Comparison of ENCODE assay signal across 16 cellular contexts in the genomic region with DNA sequence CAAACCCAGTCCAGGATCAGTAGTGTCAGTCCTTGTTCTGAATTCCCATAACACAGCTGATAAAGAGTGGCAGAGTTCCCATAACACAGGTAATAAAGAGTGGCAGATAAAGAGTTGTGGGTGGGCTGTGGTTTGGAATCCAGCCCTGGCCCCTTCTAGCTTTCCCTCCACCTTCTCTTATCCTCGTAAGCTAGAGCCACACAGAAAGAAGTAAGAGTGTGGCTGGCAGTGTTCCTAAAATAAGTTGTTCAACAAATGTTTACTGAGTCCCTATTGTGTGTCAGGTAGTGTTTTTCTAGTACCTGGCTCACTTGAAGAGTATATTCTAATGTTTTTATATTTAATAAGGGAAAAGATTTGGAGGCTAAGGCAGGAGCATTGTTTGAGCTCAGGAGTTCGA.
DNase-seq lines count a peak whose midpoint lies in the region; ATAC-seq and TF ChIP-seq lines count a peak whose summit lies in the region.
"Had no signal": no experiment of that assay in that cellular context is flagged by ENCODE, and none has a peak within 500 bp of the region (broad histone marks: within the 10 kb centered on the region; RNA-seq: fewer than 3 reads in every experiment).

No MANE protein-coding gene starts in this region.

- no peaks in the 10 kb centered on the region for H3K36me3 ChIP-seq in transverse colon

- H3K27me3 ChIP-seq in transverse colon, result peaks cover 3% of the 10 kb centered on the region

- no peak overlapping the region for H3K4me3 ChIP-seq in transverse colon
- H3K4me3 ChIP-seq: A549, GM23338 had no signal

- TF ChIP-seq POLR2A in transverse colon (IDR thresholded peaks at IDR 0.05), result no peak

- in situ Hi-C loops in GM13976 (cut with MboI; ENCODE audit: low sequenced_read_pairs, unreplicated experiment) (no loop called here), transverse colon (cut with MboI; ENCODE audit: low pct_ligation_motif_present in 1 of 4, low pct_unique_long_range_greater_than_20kb in 1 of 4, low sequenced_read_pairs in 3 of 4) (no loop called here)

- H3K4me1 ChIP-seq in transverse colon, result no peaks in the 10 kb centered on the region
- H3K4me1 ChIP-seq: A549 had no signal

- H3K27me3 Mint-ChIP-seq in activated naive CD8-positive, alpha-beta T cell, result peaks cover 2% of the 10 kb centered on the region
- peaks cover 33% of the 10 kb centered on the region for H3K27me3 Mint-ChIP-seq in activated naive CD8-positive, alpha-beta T cell treated with anti-CD3 and anti-CD28 coated beads, Interleukin-2, amount 50 U/mL, for 24 hours
- H3K27me3 Mint-ChIP-seq in activated T-helper 1 cell treated with anti-CD3 and anti-CD28 coated beads, Interleukin-12 subunit alpha, Interleukin-12 subunit beta, Interleukin-2, Interleukin-4 antibody, amounts not matched to agents 30 ng/mL and 10 ng/mL and 1 ng/mL, durations not matched to agents 14 hours and 24 hours and 36 hours (ENCODE audit: insufficient read depth), result peaks cover 20% of the 10 kb centered on the region
- peaks cover 18% of the 10 kb centered on the region for H3K27me3 Mint-ChIP-seq in stimulated activated memory B cell treated with anti-CD40 and anti-IgM and Interleukin-4, amounts not matched to agents 10 μg/mL and 1 μg/mL and 100 μg/mL, for 72 hours

- peaks cover 3% of the 10 kb centered on the region for H3K9me3 Mint-ChIP-seq in activated naive CD8-positive, alpha-beta T cell (ENCODE audit: low read depth)
- H3K9me3 Mint-ChIP-seq in activated naive CD8-positive, alpha-beta T cell treated with anti-CD3 and anti-CD28 coated beads, Interleukin-2, amount 50 U/mL, for 24 hours, result peaks cover 7% of the 10 kb centered on the region
- peaks cover 11% of the 10 kb centered on the region for H3K9me3 Mint-ChIP-seq in activated T-helper 1 cell treated with anti-CD3 and anti-CD28 coated beads, Interleukin-12 subunit alpha, Interleukin-12 subunit beta, Interleukin-2, Interleukin-4 antibody, amounts not matched to agents 30 ng/mL and 10 ng/mL and 1 ng/mL, durations not matched to agents 14 hours and 24 hours and 36 hours
- peaks cover 6% of the 10 kb centered on the region for H3K9me3 Mint-ChIP-seq in stimulated activated memory B cell treated with anti-CD40 and anti-IgM and Interleukin-4, amounts not matched to agents 10 μg/mL and 1 μg/mL and 100 μg/mL, for 72 hours
- H3K9me3 Mint-ChIP-seq: GM23338 had no signal

- 79 to 100% methylated on average over 2 of the region's 2 CpGs for WGBS in transverse colon (ENCODE audit: low coverage in 1 of 2), 2 donors

- H3K27ac Mint-ChIP-seq in activated naive CD8-positive, alpha-beta T cell, result no peak overlapping the region
- H3K27ac Mint-ChIP-seq in activated naive CD8-positive, alpha-beta T cell treated with anti-CD3 and anti-CD28 coated beads, Interleukin-2, amount 50 U/mL, for 24 hours, result no peak overlapping the region
- peak overlapping the region; percentile 80 for H3K27ac Mint-ChIP-seq in activated T-helper 1 cell treated with anti-CD3 and anti-CD28 coated beads, Interleukin-12 subunit alpha, Interleukin-12 subunit beta, Interleukin-2, Interleukin-4 antibody, amounts not matched to agents 30 ng/mL and 10 ng/mL and 1 ng/mL, durations not matched to agents 14 hours and 24 hours and 36 hours
- H3K27ac Mint-ChIP-seq in stimulated activated memory B cell treated with anti-CD40 and anti-IgM and Interleukin-4, amounts not matched to agents 10 μg/mL and 1 μg/mL and 100 μg/mL, for 72 hours, result peak overlapping the region; percentile 77
- H3K27ac Mint-ChIP-seq: GM23338 had no signal

- TF ChIP-seq CTCF in GM13976 (IDR thresholded peaks at IDR 0.05; ENCODE audit: borderline replicate concordance, control extremely low read depth, extremely low read depth, insufficient read depth, missing control alignments), result no peak
- no peak for TF ChIP-seq CTCF in transverse colon (IDR thresholded peaks at IDR 0.05)

- DNase-seq in activated naive CD8-positive, alpha-beta T cell treated with anti-CD3 and anti-CD28 coated beads, Interleukin-2, amount 50 U/mL, for 24 hours, result no peak
- peak; percentile 1 for DNase-seq in GM13976 (ENCODE audit: low spot score)
- no peak for DNase-seq in activated T-helper 1 cell treated with anti-CD3 and anti-CD28 coated beads, Interleukin-12 subunit alpha, Interleukin-12 subunit beta, Interleukin-2, Interleukin-4 antibody, amounts not matched to agents 30 ng/mL and 10 ng/mL and 1 ng/mL, durations not matched to agents 14 hours and 24 hours and 36 hours (ENCODE audit: low spot score)
- no peak for DNase-seq in transverse colon
- DNase-seq in NCI-H2081 treated with DMSO at 0.1 percent for 48 hours (lab: John Stamatoyannopoulos, UW), result no peak
- DNase-seq: Caco-2, DMS153, KBM-7, NCI-H1048, NCI-H82 had no signal

- peaks cover 6% of the 10 kb centered on the region for H3K36me3 Mint-ChIP-seq in activated naive CD8-positive, alpha-beta T cell
- H3K36me3 Mint-ChIP-seq in activated naive CD8-positive, alpha-beta T cell treated with anti-CD3 and anti-CD28 coated beads, Interleukin-2, amount 50 U/mL, for 24 hours (ENCODE audit: low read depth), result peaks cover 2% of the 10 kb centered on the region
- peaks cover 2% of the 10 kb centered on the region for H3K36me3 Mint-ChIP-seq in activated T-helper 1 cell treated with anti-CD3 and anti-CD28 coated beads, Interleukin-12 subunit alpha, Interleukin-12 subunit beta, Interleukin-2, Interleukin-4 antibody, amounts not matched to agents 30 ng/mL and 10 ng/mL and 1 ng/mL, durations not matched to agents 14 hours and 24 hours and 36 hours (ENCODE audit: low read depth)
- H3K36me3 Mint-ChIP-seq in stimulated activated memory B cell treated with anti-CD40 and anti-IgM and Interleukin-4, amounts not matched to agents 10 μg/mL and 1 μg/mL and 100 μg/mL, for 72 hours, result peaks cover 12% of the 10 kb centered on the region

- H3K9me3 ChIP-seq in transverse colon, result no peaks in the 10 kb centered on the region

- ATAC-seq in activated naive CD8-positive, alpha-beta T cell treated with anti-CD3 and anti-CD28 coated beads, Interleukin-2, amount 50 U/mL, for 24 hours, result no peak
- no peak for ATAC-seq in stimulated activated memory B cell treated with anti-CD40 and anti-IgM and Interleukin-4, amounts not matched to agents 10 μg/mL and 1 μg/mL and 100 μg/mL, for 72 hours
- ATAC-seq in HG03378 (IDR thresholded peaks at IDR 0.05; ENCODE audit: unreplicated experiment), result no peak
- ATAC-seq: A549, GM23338, Panc1 had no signal

- peaks cover 34% of the 10 kb centered on the region for H3K4me1 Mint-ChIP-seq in activated naive CD8-positive, alpha-beta T cell (ENCODE audit: low read depth)
- H3K4me1 Mint-ChIP-seq in activated naive CD8-positive, alpha-beta T cell treated with anti-CD3 and anti-CD28 coated beads, Interleukin-2, amount 50 U/mL, for 24 hours, result peaks cover 57% of the 10 kb centered on the region
- H3K4me1 Mint-ChIP-seq in activated T-helper 1 cell treated with anti-CD3 and anti-CD28 coated beads, Interleukin-12 subunit alpha, Interleukin-12 subunit beta, Interleukin-2, Interleukin-4 antibody, amounts not matched to agents 30 ng/mL and 10 ng/mL and 1 ng/mL, durations not matched to agents 14 hours and 24 hours and 36 hours (ENCODE audit: low read depth), result peaks cover 34% of the 10 kb centered on the region
- peaks cover 49% of the 10 kb centered on the region for H3K4me1 Mint-ChIP-seq in stimulated activated memory B cell treated with anti-CD40 and anti-IgM and Interleukin-4, amounts not matched to agents 10 μg/mL and 1 μg/mL and 100 μg/mL, for 72 hours
- H3K4me1 Mint-ChIP-seq: GM23338 had no signal

- intact Hi-C loops in activated T-helper 1 cell treated with anti-CD3 and anti-CD28 coated beads, Interleukin-12 subunit alpha, Interleukin-12 subunit beta, Interleukin-2, Interleukin-4 antibody, amounts not matched to agents 30 ng/mL and 10 ng/mL and 1 ng/mL, durations not matched to agents 14 hours and 24 hours and 36 hours (cut with micrococcal nuclease), result loop anchor here (1.0 to 2.0 kb wide), 6 partner anchors 36 to 251 kb away; no protein-coding TSS in a partner anchor
- intact Hi-C loops in transverse colon (cut with DNase I; ENCODE audit: low total_unique reads), result no loop called here

- peak overlapping the region; percentile 22 for H3K4me3 Mint-ChIP-seq in activated naive CD8-positive, alpha-beta T cell
- H3K4me3 Mint-ChIP-seq in activated naive CD8-positive, alpha-beta T cell treated with anti-CD3 and anti-CD28 coated beads, Interleukin-2, amount 50 U/mL, for 24 hours, result no peak overlapping the region
- no peak overlapping the region for H3K4me3 Mint-ChIP-seq in activated T-helper 1 cell treated with anti-CD3 and anti-CD28 coated beads, Interleukin-12 subunit alpha, Interleukin-12 subunit beta, Interleukin-2, Interleukin-4 antibody, amounts not matched to agents 30 ng/mL and 10 ng/mL and 1 ng/mL, durations not matched to agents 14 hours and 24 hours and 36 hours
- no peak overlapping the region for H3K4me3 Mint-ChIP-seq in stimulated activated memory B cell treated with anti-CD40 and anti-IgM and Interleukin-4, amounts not matched to agents 10 μg/mL and 1 μg/mL and 100 μg/mL, for 72 hours
- H3K4me3 Mint-ChIP-seq: GM23338 had no signal

- TF ChIP-seq EP300 in transverse colon (IDR thresholded peaks at IDR 0.05; ENCODE audit: low read depth), result no peak

- no peak overlapping the region for H3K27ac ChIP-seq in transverse colon
- H3K27ac ChIP-seq: A549 had no signal

Comparison
In these comparisons a context has a peak if more than half of its experiments do, and no peak if none do; other contexts are left out.
1. H3K27ac Mint-ChIP-seq: peak in activated T-helper 1 cell treated with anti-CD3 and anti-CD28 coated beads, Interleukin-12 subunit alpha, Interleukin-12 subunit beta, Interleukin-2, Interleukin-4 antibody, amounts not matched to agents 30 ng/mL and 10 ng/mL and 1 ng/mL, durations not matched to agents 14 hours and 24 hours and 36 hours (single experiment) and stimulated activated memory B cell treated with anti-CD40 and anti-IgM and Interleukin-4, amounts not matched to agents 10 μg/mL and 1 μg/mL and 100 μg/mL, for 72 hours (single experiment); none in activated naive CD8-positive, alpha-beta T cell (single experiment) and activated naive CD8-positive, alpha-beta T cell treated with anti-CD3 and anti-CD28 coated beads, Interleukin-2, amount 50 U/mL, for 24 hours (single experiment).